In the genomic region with DNA sequence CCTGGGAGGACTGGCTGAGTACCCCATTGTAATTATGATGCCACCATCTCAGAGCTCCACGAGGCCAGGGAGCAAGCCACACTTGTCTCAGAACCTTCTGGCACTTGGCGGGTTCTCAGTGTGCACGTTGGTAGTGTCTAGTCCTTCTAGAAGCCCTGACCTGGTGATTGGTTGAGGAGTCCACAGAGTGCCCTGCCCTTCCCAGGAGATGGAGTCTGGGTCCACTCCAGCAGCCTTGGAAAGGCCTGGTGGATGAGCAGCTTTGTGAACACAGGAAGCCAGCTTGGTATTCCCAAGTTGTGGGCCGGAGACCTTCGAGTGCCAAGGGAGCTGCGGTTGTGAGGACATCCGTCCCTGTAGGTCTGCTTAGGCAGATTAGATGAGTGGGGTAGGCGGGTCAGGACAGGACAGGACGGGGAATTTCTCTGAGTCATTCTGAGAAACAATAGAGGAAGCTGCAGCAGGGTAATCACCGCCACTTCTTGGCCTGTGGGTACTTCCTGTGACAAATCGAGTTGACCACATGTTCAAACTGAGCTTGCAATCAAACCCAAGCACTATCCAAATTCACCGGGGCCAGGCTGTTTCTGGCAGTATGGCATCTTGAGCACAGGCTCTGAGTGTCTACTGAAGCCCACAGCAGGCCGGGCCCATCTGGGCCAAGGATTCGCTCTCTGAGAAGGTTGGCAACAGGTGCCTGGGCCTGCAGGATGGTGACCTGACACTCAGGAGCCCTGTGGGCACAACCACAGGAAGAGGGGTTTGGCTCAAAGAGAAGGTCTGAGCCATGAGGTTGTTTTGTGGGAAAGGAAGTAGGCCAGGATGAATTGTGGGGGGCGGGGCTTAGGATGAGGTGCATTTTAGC, we compare ENCODE assay signal across 8 cellular contexts.
DNase-seq lines count a peak whose midpoint lies in the region; ATAC-seq and TF ChIP-seq lines count a peak whose summit lies in the region.

No MANE protein-coding gene starts in this region.

- no peak for TF ChIP-seq CTCF in AG09319 (IDR thresholded peaks at IDR 0.05; ENCODE audit: low read depth, low read length)

- no peak overlapping the region for H3K4me3 ChIP-seq in SJSA1
- no peak overlapping the region for H3K4me3 ChIP-seq in right cardiac atrium (ENCODE audit: low read length)

- H3K9me3 ChIP-seq in SJSA1 (replicated peaks) (no peaks in the 10 kb centered on the region), right cardiac atrium (ENCODE audit: control insufficient read depth, low read length) (no peaks in the 10 kb centered on the region)

- CTCF ChIA-PET in activated naive CD4-positive, alpha-beta T cell treated with anti-CD3 and anti-CD28 coated beads, Interleukin-2, amount 10 ng/mL, durations not matched to agents 7 days and 5 days (lab: Charles Lee), result interaction anchor here (0.7 to 1.0 kb wide), 2 partner anchors 24 to 71 kb away, joined by 3 to 4 read pairs; no protein-coding TSS in a partner anchor

- H3K36me3 Mint-ChIP-seq in activated naive CD4-positive, alpha-beta T cell treated with anti-CD3 and anti-CD28 coated beads, Interleukin-2, amount 10 ng/mL, durations not matched to agents 7 days and 5 days, result peaks cover 11% of the 10 kb centered on the region

- H3K36me3 ChIP-seq in SJSA1, result no peaks in the 10 kb centered on the region

- DNase-seq in AG09319 (ENCODE audit: extremely low read depth, low read depth), result peak; percentile 57
- peak; percentile 86 for DNase-seq in GM19240 (ENCODE audit: insufficient read length, low spot score)
- DNase-seq in SJSA1 (ENCODE audit: low read depth in 1 of 2, low spot score in 2 of 2), result peak; percentile 94 to 97
- DNase-seq in activated naive CD4-positive, alpha-beta T cell treated with anti-CD3 and anti-CD28 coated beads, Interleukin-2, amount 10 ng/mL, durations not matched to agents 7 days and 5 days, result peak; percentile 84
- DNase-seq in right cardiac atrium, result peak; percentile 58 to 76 (median 71)
- peak; percentile 51 to 60 for DNase-seq in stimulated activated CD4-positive, alpha-beta T cell treated with anti-CD3 and anti-CD28 coated beads, Interleukin-15, amount 100 ng/mL, for 48 hours (ENCODE audit: low read depth in 2 of 2)
- DNase-seq in middle frontal gyrus (ENCODE audit: extremely low spot score, low spot score), result no peak

- H3K4me1 ChIP-seq in SJSA1 (replicated peaks) (peaks cover 65% of the 10 kb centered on the region), right cardiac atrium (ENCODE audit: control insufficient read depth, insufficient read depth, low read length) (peaks cover 5% of the 10 kb centered on the region)

- H3K27ac ChIP-seq in SJSA1 (peak overlapping the region; percentile 94), right cardiac atrium (ENCODE audit: low read length) (peak overlapping the region; percentile 39)

- 56% methylated on average over 15 of the region's 15 CpGs for WGBS in right cardiac atrium

- H3K9me3 Mint-ChIP-seq in activated naive CD4-positive, alpha-beta T cell treated with anti-CD3 and anti-CD28 coated beads, Interleukin-2, amount 10 ng/mL, durations not matched to agents 7 days and 5 days, result peaks cover 2% of the 10 kb centered on the region

- peak overlapping the region; percentile 93 for H3K27ac Mint-ChIP-seq in activated naive CD4-positive, alpha-beta T cell treated with anti-CD3 and anti-CD28 coated beads, Interleukin-2, amount 10 ng/mL, durations not matched to agents 7 days and 5 days

- H3K27me3 ChIP-seq in SJSA1 (replicated peaks) (no peaks in the 10 kb centered on the region), right cardiac atrium (ENCODE audit: control insufficient read depth, insufficient read depth) (no peaks in the 10 kb centered on the region)

- peaks cover 6% of the 10 kb centered on the region for H3K27me3 Mint-ChIP-seq in activated naive CD4-positive, alpha-beta T cell treated with anti-CD3 and anti-CD28 coated beads, Interleukin-2, amount 10 ng/mL, durations not matched to agents 7 days and 5 days

- H3K4me1 Mint-ChIP-seq in activated naive CD4-positive, alpha-beta T cell treated with anti-CD3 and anti-CD28 coated beads, Interleukin-2, amount 10 ng/mL, durations not matched to agents 7 days and 5 days, result peaks cover 53% of the 10 kb centered on the region

- peak overlapping the region; percentile 45 for H3K4me3 Mint-ChIP-seq in activated naive CD4-positive, alpha-beta T cell treated with anti-CD3 and anti-CD28 coated beads, Interleukin-2, amount 10 ng/mL, durations not matched to agents 7 days and 5 days

- ATAC-seq in HG03342 (IDR thresholded peaks at IDR 0.05; ENCODE audit: unreplicated experiment) (peak; percentile 98), right cardiac atrium (peak; percentile 81 to 94)

- intact Hi-C loops in right cardiac atrium (cut with DNase I), result no loop called here
